Comparison of ENCODE assay signal across 8 cellular contexts in the genomic region with DNA sequence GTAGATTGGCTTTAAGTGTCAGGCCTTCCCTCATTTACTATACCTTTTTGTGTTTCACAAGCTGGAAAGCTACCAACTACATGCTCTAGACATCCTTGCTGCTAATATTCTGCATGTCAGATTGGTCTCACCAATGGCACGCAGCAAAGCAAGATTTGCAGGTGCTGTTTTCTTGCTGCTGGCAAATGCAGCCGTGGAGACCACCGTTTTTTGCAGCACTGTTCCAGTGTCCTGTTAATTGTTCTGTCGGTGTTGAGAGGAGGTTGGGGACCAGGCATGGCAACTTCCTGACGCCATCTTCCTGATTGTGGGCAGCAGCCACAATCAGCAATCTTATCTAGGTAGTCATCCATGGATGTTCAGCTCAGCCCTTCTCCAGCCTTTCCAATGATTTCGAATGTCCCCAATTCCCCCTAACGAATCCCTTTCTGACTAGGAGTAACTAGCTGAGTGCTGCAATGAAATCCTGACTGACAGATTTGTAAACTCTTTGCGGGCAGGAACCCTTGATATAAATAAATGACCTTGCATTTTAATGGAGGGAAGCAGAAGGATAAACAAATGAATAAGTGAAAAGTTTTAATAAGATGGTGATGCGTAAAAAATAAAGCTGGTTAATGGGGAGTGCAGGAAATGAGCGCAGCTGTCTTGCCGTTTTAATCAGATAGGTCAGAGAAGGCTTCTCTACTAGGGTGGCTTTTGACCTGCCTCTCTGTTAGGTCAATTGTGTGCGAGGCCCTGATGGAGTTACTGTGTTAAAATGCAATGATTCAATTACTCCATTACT. TPM values are rescaled to one million over a fixed set of nuclear protein-coding genes. Genes with fewer than 3 reads are reported as not detected.
DNase-seq lines count a peak whose midpoint lies in the region; FAIRE-seq and TF ChIP-seq lines count a peak whose summit lies in the region.

No MANE protein-coding gene starts in this region.

- H3K27me3 ChIP-seq in Karpas-422 (ENCODE audit: low read length): no peaks in the 10 kb centered on the region
- no peaks in the 10 kb centered on the region for H3K27me3 ChIP-seq in muscle layer of colon (ENCODE audit: control insufficient read depth in 1 of 2, insufficient read depth in 2 of 2, low read length in 2 of 2)

- H3K4me1 Mint-ChIP-seq in Calu3 (ENCODE audit: low read depth, unreplicated experiment) (no peaks in the 10 kb centered on the region), MCF 10A (ENCODE audit: insufficient read depth, unreplicated experiment) (peaks cover 21% of the 10 kb centered on the region)

- H3K4me3 ChIP-seq in Karpas-422 (ENCODE audit: low read length) (peak overlapping the region; percentile 91), muscle layer of colon (ENCODE audit: low read depth in 1 of 2, low read length in 2 of 2) (peak overlapping the region; percentile 1 to 88)

- TF ChIP-seq CTCF in Calu3 (IDR thresholded peaks at IDR 0.05; ENCODE audit: unreplicated experiment) (no peak), MCF 10A (IDR thresholded peaks at IDR 0.05; ENCODE audit: unreplicated experiment) (no peak)

- H3K4me2 ChIP-seq in Karpas-422 (ENCODE audit: low read depth, low read length, poor library complexity, severe bottlenecking): peak overlapping the region; percentile 90

- no peaks in the 10 kb centered on the region for H3K9me2 ChIP-seq in Karpas-422 (replicated peaks; ENCODE audit: insufficient read depth, low read length)

- H3K4me3 Mint-ChIP-seq in Calu3 (ENCODE audit: low read depth, unreplicated experiment): peak overlapping the region; percentile 99
- H3K4me3 Mint-ChIP-seq in MCF 10A (ENCODE audit: unreplicated experiment): peak overlapping the region; percentile 98

- CTCF ChIA-PET in Calu3 (lab: Charles Lee): interaction anchor here (0.6 to 1.2 kb wide), 2 partner anchors 107 to 730 kb away, joined by 4 to 5 read pairs; no protein-coding TSS in a partner anchor
- CTCF ChIA-PET in MCF 10A (lab: Yijun Ruan, JAX): interaction anchor here (0.6 to 1.0 kb wide), 2 partner anchors 82 to 107 kb away, joined by 3 read pairs; no protein-coding TSS in a partner anchor

- intact Hi-C loops in Calu3 (cut with micrococcal nuclease; ENCODE audit: unreplicated experiment) (loop anchor here (1.0 to 5.0 kb wide), 3 partner anchors 89 to 111 kb away; no protein-coding TSS in a partner anchor), MCF 10A (cut with micrococcal nuclease) (loop anchor here (1.0 to 5.0 kb wide), 5 partner anchors 51 to 424 kb away; no protein-coding TSS in a partner anchor)

- no peaks in the 10 kb centered on the region for H3K79me2 ChIP-seq in Karpas-422 (ENCODE audit: low read length)

- H3K4me1 ChIP-seq in Karpas-422 (ENCODE audit: low read length) (peaks cover 19% of the 10 kb centered on the region), muscle layer of colon (ENCODE audit: insufficient read depth, low read length) (peaks cover 22% of the 10 kb centered on the region)

- BruUV-seq in Calu3 (replicated peaks; lab: Mats Ljungman, UMichigan) (no TSS peak), MCF 10A (replicated peaks; lab: Mats Ljungman, UMichigan) (no TSS peak)

- H3K36me3 ChIP-seq in Karpas-422 (ENCODE audit: insufficient read depth, low read length) (no peaks in the 10 kb centered on the region), muscle layer of colon (ENCODE audit: insufficient read depth, low read length) (no peaks in the 10 kb centered on the region)

- peaks cover 16% of the 10 kb centered on the region for H3K36me3 Mint-ChIP-seq in Calu3 (ENCODE audit: insufficient read depth, unreplicated experiment)
- H3K36me3 Mint-ChIP-seq in MCF 10A (ENCODE audit: insufficient read depth, unreplicated experiment): peaks cover 23% of the 10 kb centered on the region

- peak overlapping the region; percentile 57 for H3K9ac ChIP-seq in Karpas-422 (ENCODE audit: low read length)
- H3K9ac ChIP-seq in muscle layer of colon (ENCODE audit: low read length): peak overlapping the region; percentile 91

- H3K9me3 ChIP-seq in Karpas-422 (ENCODE audit: low read length) (no peaks in the 10 kb centered on the region), muscle layer of colon (ENCODE audit: low read length) (no peaks in the 10 kb centered on the region)

- FAIRE-seq in frontal cortex (lab: Jason Lieb, UNC): no peak

- H4K20me1 ChIP-seq in Karpas-422 (ENCODE audit: insufficient read depth, low read depth, low read length): no peaks in the 10 kb centered on the region

- no peak overlapping the region for H3K27ac ChIP-seq in Karpas-422 (ENCODE audit: low read length)
- peak overlapping the region; percentile 89 for H3K27ac ChIP-seq in muscle layer of colon (ENCODE audit: low read depth, low read length)

- H3K9me3 Mint-ChIP-seq in Calu3 (ENCODE audit: low read depth, unreplicated experiment): no peaks in the 10 kb centered on the region
- H3K9me3 Mint-ChIP-seq in MCF 10A (ENCODE audit: unreplicated experiment): no peaks in the 10 kb centered on the region

- DNase-seq in Calu3 (no peak), Karpas-422 (no peak), MCF 10A (ENCODE audit: unreplicated experiment) (no peak), mucosa of gallbladder (ENCODE audit: low spot score) (no peak), GM19238 (ENCODE audit: insufficient read length, low spot score) (no peak), DMS153 treated with DMSO at 0.1 percent for 48 hours (lab: John Stamatoyannopoulos, UW; ENCODE audit: unreplicated experiment) (no peak), frontal cortex (ENCODE audit: low spot score in 2 of 2) (no peak)

- POLR2A ChIA-PET in MCF 10A (lab: Yijun Ruan, JAX): interaction anchor here (0.6 to 1.8 kb wide), 29 partner anchors 9 to 427 kb away, joined by 3 to 21 read pairs (median 3); a partner anchor contains a TSS

- H3K27ac Mint-ChIP-seq in Calu3 (ENCODE audit: unreplicated experiment) (peak overlapping the region; percentile 99), MCF 10A (ENCODE audit: low read depth, unreplicated experiment) (peak overlapping the region; percentile 100)

- H3K27me3 Mint-ChIP-seq in Calu3 (ENCODE audit: unreplicated experiment): no peaks in the 10 kb centered on the region
- H3K27me3 Mint-ChIP-seq in MCF 10A (ENCODE audit: insufficient read depth, unreplicated experiment): no peaks in the 10 kb centered on the region

- peak overlapping the region; percentile 84 for H2AFZ ChIP-seq in Karpas-422 (ENCODE audit: low read length)

RNA-seq across cellular contexts. Expression of a gene that starts 0.6 kb away (rescaled TPM):
- total RNA-seq in Calu3 (2022) (9.3 and 10.1 TPM in 2 replicates), MCF 10A (2022) (15.4 and 17.1 TPM in 2 replicates), mucosa of gallbladder (22.7 TPM), frontal cortex (9.8 TPM)
- total RNA-seq in Karpas-422 (2014; rRNA removed; shearing (Covaris generic); ENCODE audit: low replicate concordance): 11.9 and 18.3 TPM in 2 replicates
